ENCODE assay signal across 9 cellular contexts in genomic region chr10:101230185-101230917, GRCh38. TPM values are rescaled to one million over a fixed set of nuclear protein-coding genes. Genes with fewer than 3 reads are reported as not detected.
DNase-seq lines count a peak whose midpoint lies in the region; ATAC-seq and TF ChIP-seq lines count a peak whose summit lies in the region.
"Had no signal": no experiment of that assay in that cellular context is flagged by ENCODE, and none has a peak within 500 bp of the region (broad histone marks: within the 10 kb centered on the region; RNA-seq: fewer than 3 reads in every experiment).

No MANE protein-coding gene starts in this region.

- H3K4me3 Mint-ChIP-seq in chondrocyte (ENCODE audit: unreplicated experiment), result peak overlapping the region; percentile 16
- peak overlapping the region; percentile 66 for H3K4me3 Mint-ChIP-seq in nephron progenitor cell

- DNase-seq in CMK (ENCODE audit: low read depth), result peak; percentile 11
- DNase-seq in H7, result peak; percentile 91
- DNase-seq in chondrocyte (ENCODE audit: low spot score), result no peak
- DNase-seq in nephron progenitor cell, result peak; percentile 68
- DNase-seq in T-helper 9 cell, result no peak
- no peak for DNase-seq in middle frontal gyrus (ENCODE audit: extremely low spot score, low spot score)
- DNase-seq: NK-92 treated with Interleukin-12 subunit alpha and Interleukin-12 subunit beta, amount 100 ng/mL, for 24 hours had no signal

- TF ChIP-seq CTCF in chondrocyte (IDR thresholded peaks at IDR 0.05) (no peak), nephron progenitor cell (IDR thresholded peaks at IDR 0.05) (no peak)

- no peaks in the 10 kb centered on the region for H3K36me3 ChIP-seq in H7 (replicated peaks; ENCODE audit: control insufficient read depth, insufficient read depth, low read length)

- H3K36me3 Mint-ChIP-seq in chondrocyte (ENCODE audit: low read depth) (peaks cover 1% of the 10 kb centered on the region), nephron progenitor cell (ENCODE audit: low read depth) (no peaks in the 10 kb centered on the region)

- H3K27ac Mint-ChIP-seq in chondrocyte (ENCODE audit: unreplicated experiment), result no peak overlapping the region
- no peak overlapping the region for H3K27ac Mint-ChIP-seq in nephron progenitor cell

- H3K4me1 Mint-ChIP-seq in chondrocyte (ENCODE audit: low read depth) (peaks cover 18% of the 10 kb centered on the region), nephron progenitor cell (peaks cover 66% of the 10 kb centered on the region)

- H3K27me3 ChIP-seq in H7 (ENCODE audit: control insufficient read depth, insufficient read depth, low read length), result peaks cover 100% of the 10 kb centered on the region

- H3K27me3 Mint-ChIP-seq in chondrocyte (ENCODE audit: low read depth) (peaks cover 71% of the 10 kb centered on the region), nephron progenitor cell (ENCODE audit: low read depth, poor library complexity) (peaks cover 99% of the 10 kb centered on the region)

- no peak overlapping the region for H3K4me3 ChIP-seq in H7 (ENCODE audit: insufficient read depth, low read depth, low read length)

- ATAC-seq in GM21723 (IDR thresholded peaks at IDR 0.05; ENCODE audit: unreplicated experiment), result no peak

- H3K9me3 Mint-ChIP-seq in chondrocyte (ENCODE audit: low read depth) (no peaks in the 10 kb centered on the region), nephron progenitor cell (no peaks in the 10 kb centered on the region)

RNA-seq across cellular contexts. Expression of gene LBX1, which starts 1.1 kb away (rescaled TPM):
- not detected in 2 replicates for total RNA-seq in H7 (2014; rRNA removed; shearing (Covaris generic))
- not detected in 3 replicates for total RNA-seq in chondrocyte
- total RNA-seq: posterior vena cava had no signal

Comparison
In these comparisons a context has a peak if more than half of its experiments do, and no peak if none do; other contexts are left out.
1. DNase-seq: peak in CMK (single experiment), H7 (single experiment) and nephron progenitor cell (single experiment); none in chondrocyte (single experiment), T-helper 9 cell (single experiment) and middle frontal gyrus (single experiment).